In genomic region chr7:74012842-74013249, GRCh38 we compare ENCODE assay signal across 9 cellular contexts. TPM values are rescaled to one million over a fixed set of nuclear protein-coding genes. Genes with fewer than 3 reads are reported as not detected.
DNase-seq lines count a peak whose midpoint lies in the region; ATAC-seq and TF ChIP-seq lines count a peak whose summit lies in the region.
"Had no signal": no experiment of that assay in that cellular context is flagged by ENCODE, and none has a peak within 500 bp of the region (broad histone marks: within the 10 kb centered on the region; RNA-seq: fewer than 3 reads in every experiment).

No MANE protein-coding gene starts in this region.

- intact Hi-C loops in posterior vena cava (cut with DNase I): loop anchor here in 1 of 2 donors (1.0 kb wide), 1 partner anchor 48 kb away; no protein-coding TSS in a partner anchor

- ATAC-seq in GM21447 (IDR thresholded peaks at IDR 0.05; ENCODE audit: unreplicated experiment): peak; percentile 98
- peak; percentile 92 for ATAC-seq in HG03457 (IDR thresholded peaks at IDR 0.05; ENCODE audit: unreplicated experiment)

- peak; percentile 62 for DNase-seq in GM12864 (ENCODE audit: low read depth)
- DNase-seq in fibroblast of the aortic adventitia (ENCODE audit: low read depth): peak; percentile 32
- DNase-seq in SW480 (ENCODE audit: low spot score): no peak
- no peak for DNase-seq in posterior vena cava (ENCODE audit: low spot score)
- DNase-seq in activated CD4-positive, alpha-beta T cell treated with anti-CD3 and anti-CD28 coated beads for 48 hours: no peak
- DNase-seq in NCI-H187 (lab: John Stamatoyannopoulos, UW): no peak

- H3K4me3 ChIP-seq in GM12864 (ENCODE audit: low read depth, low read length): no peak overlapping the region
- no peak overlapping the region for H3K4me3 ChIP-seq in fibroblast of the aortic adventitia (ENCODE audit: low read depth, low read length)
- H3K4me3 ChIP-seq: SJSA1 had no signal

- no peak for TF ChIP-seq CTCF in GM12864 (IDR thresholded peaks at IDR 0.05; ENCODE audit: low read depth, low read length, missing control alignments)
- no peak for TF ChIP-seq CTCF in fibroblast of the aortic adventitia (IDR thresholded peaks at IDR 0.05; ENCODE audit: insufficient read depth, low read length)

RNA-seq across cellular contexts. Expression of gene ELN, which starts 15.1 kb away (rescaled TPM):
- total RNA-seq in fibroblast of the aortic adventitia (ENCODE audit: low replicate concordance): 22.3 and 101 TPM in 2 replicates
- 100 to 1,000 TPM; 354 to 999 TPM for total RNA-seq in posterior vena cava
- total RNA-seq: SJSA1 had no signal

Comparison
In these comparisons a context has a peak if more than half of its experiments do, and no peak if none do; other contexts are left out.
1. DNase-seq: peak in GM12864 (single experiment) and fibroblast of the aortic adventitia (single experiment); none in SW480 (single experiment), posterior vena cava (single experiment), activated CD4-positive, alpha-beta T cell treated with anti-CD3 and anti-CD28 coated beads for 48 hours (single experiment) and NCI-H187 (0 of 2).